9 cellular contexts compared by ENCODE assay signal in genomic region chr10:34816067-34817002, GRCh38. TPM values are rescaled to one million over a fixed set of nuclear protein-coding genes. Genes with fewer than 3 reads are reported as not detected.
DNase-seq lines count a peak whose midpoint lies in the region; ATAC-seq and TF ChIP-seq lines count a peak whose summit lies in the region.
"Had no signal": no experiment of that assay in that cellular context is flagged by ENCODE, and none has a peak within 500 bp of the region (broad histone marks: within the 10 kb centered on the region; RNA-seq: fewer than 3 reads in every experiment).

No MANE protein-coding gene starts in this region.

- CTCF ChIA-PET in BJ (lab: Yijun Ruan, JAX) (interaction anchor here (0.6 to 2.6 kb wide), 3 partner anchors 9 to 152 kb away, joined by 3 to 9 read pairs (median 6); no protein-coding TSS in a partner anchor), mammary epithelial cell (lab: Charles Lee; ENCODE audit: low non-redundant PET) (interaction anchor here (0.6 to 0.7 kb wide), 2 partner anchors 72 to 89 kb away, joined by 3 read pairs; no protein-coding TSS in a partner anchor)

- BruUV-seq in mammary epithelial cell (replicated peaks; lab: Mats Ljungman, UMichigan) = no TSS peak

- H3K9ac ChIP-seq in mammary epithelial cell (ENCODE audit: insufficient read depth, low read length) = no peak overlapping the region

- peak overlapping the region; percentile 71 for H2AFZ ChIP-seq in mammary epithelial cell (ENCODE audit: low read depth, low read length)

- peaks cover 31% of the 10 kb centered on the region for H3K79me2 ChIP-seq in mammary epithelial cell (ENCODE audit: insufficient read depth, low read length)

- TF ChIP-seq RAD21 in Ishikawa (IDR thresholded peaks at IDR 0.05; ENCODE audit: low read depth) = 0 out of 2 replicates have a peak, but pooled peaks have one; percentile 10

- H3K4me3 ChIP-seq in BJ (ENCODE audit: low read depth, low read length) (peak overlapping the region; percentile 68), mammary epithelial cell (replicated peaks in 1 of 3; ENCODE audit: insufficient read depth in 1 of 3, low read depth in 2 of 3, low read length in 3 of 3) (peak overlapping the region; percentile 43 to 85 (median 81)), right lobe of liver (peak overlapping the region; percentile 55 to 96 (median 95)), upper lobe of right lung (peak overlapping the region; percentile 45)
- H3K4me3 ChIP-seq: lung had no signal

- intact Hi-C loops in mammary epithelial cell (cut with micrococcal nuclease) (loop anchor here (2.0 kb wide), 1 partner anchor 84 kb away; no protein-coding TSS in a partner anchor), right lobe of liver (cut with DNase I) (loop anchor here (10.0 kb wide), 1 partner anchor 92 kb away; no protein-coding TSS in a partner anchor), upper lobe of right lung (cut with DNase I) (no loop called here)

- ATAC-seq in right lobe of liver = peak in 3 of 4 donors; percentile 2 to 26 (median 13)
- peak; percentile 5 for ATAC-seq in upper lobe of right lung

- H3K27me3 ChIP-seq in BJ (ENCODE audit: control insufficient read depth, insufficient read depth, low read length) = no peaks in the 10 kb centered on the region
- no peaks in the 10 kb centered on the region for H3K27me3 ChIP-seq in mammary epithelial cell (ENCODE audit: insufficient read depth, low read length)
- no peaks in the 10 kb centered on the region for H3K27me3 ChIP-seq in right lobe of liver
- no peaks in the 10 kb centered on the region for H3K27me3 ChIP-seq in upper lobe of right lung

- H3K36me3 ChIP-seq in BJ (ENCODE audit: control insufficient read depth, insufficient read depth, low read length) (no peaks in the 10 kb centered on the region), mammary epithelial cell (ENCODE audit: insufficient read depth, low read length) (no peaks in the 10 kb centered on the region), right lobe of liver (no peaks in the 10 kb centered on the region), upper lobe of right lung (no peaks in the 10 kb centered on the region)

- no peaks in the 10 kb centered on the region for H4K20me1 ChIP-seq in mammary epithelial cell (ENCODE audit: insufficient read depth, low read length)

- dilution Hi-C loops in mammary epithelial cell (cut with HindIII; ENCODE audit: low sequenced_read_pairs) = no loop called here

- DNase-seq in BJ (ENCODE audit: low read depth) (no peak), mammary epithelial cell (no peak), right lobe of liver (no peak), upper lobe of right lung (no peak), COLO668 (lab: John Stamatoyannopoulos, UW; ENCODE audit: unreplicated experiment) (no peak), NK-92 (lab: John Stamatoyannopoulos, UW; ENCODE audit: unreplicated experiment) (no peak)
- no peak for DNase-seq in stimulated activated CD4-positive, alpha-beta T cell treated with anti-CD3 and anti-CD28 coated beads, Interleukin-4, amount 100 ng/mL, for 24 hours

- 19% methylated on average over 32 of the region's 34 CpGs for WGBS in mammary epithelial cell (ENCODE audit: low coverage, missing lambda C conversion rate)
- 6% methylated on average over 29 of the region's 34 CpGs for WGBS in right lobe of liver (ENCODE audit: insufficient coverage, low coverage, low lambda C conversion rate, missing lambda C conversion rate)

- H3K4me1 ChIP-seq in mammary epithelial cell (ENCODE audit: insufficient read depth, low read length) = peaks cover 26% of the 10 kb centered on the region
- peaks cover 0 to 21% (median 4%) of the 10 kb centered on the region in 4 donors for H3K4me1 ChIP-seq in right lobe of liver
- H3K4me1 ChIP-seq in upper lobe of right lung = peaks cover 13% of the 10 kb centered on the region

- in situ Hi-C loops in mammary epithelial cell (cut with MboI; ENCODE audit: low sequenced_read_pairs in 2 of 2) = no loop called here

- H3K4me2 ChIP-seq in mammary epithelial cell (ENCODE audit: insufficient read depth, low read depth, low read length) = peak overlapping the region; percentile 92

- TF ChIP-seq POLR2A in right lobe of liver (IDR thresholded peaks at IDR 0.05) = no peak

- TF ChIP-seq CTCF in BJ (IDR thresholded peaks at IDR 0.05; ENCODE audit: insufficient read depth, low read depth, low read length) = peak; percentile 19; the same call in 1 of the 2 replicates
- no peak for TF ChIP-seq CTCF in mammary epithelial cell (conservative IDR thresholded peaks at IDR 0.05 in 1 of 2, IDR thresholded peaks at IDR 0.05 in 1 of 2; ENCODE audit: extremely low read depth in 1 of 2, insufficient read depth in 1 of 2, low read depth in 1 of 2, low read length in 2 of 2)
- TF ChIP-seq CTCF in right lobe of liver (IDR thresholded peaks at IDR 0.05) = peak in 1 of 4 donors; percentile 10
- TF ChIP-seq CTCF in upper lobe of right lung (IDR thresholded peaks at IDR 0.05) = peak; percentile 5

- H3K27ac ChIP-seq in mammary epithelial cell (ENCODE audit: insufficient read depth, low read depth, low read length) (no peak overlapping the region), right lobe of liver (peak overlapping the region in 1 of 3 donors; percentile 40), upper lobe of right lung (no peak overlapping the region)

- H3K9me3 ChIP-seq in mammary epithelial cell (replicated peaks; ENCODE audit: insufficient read depth, low read length) = no peaks in the 10 kb centered on the region
- no peaks in the 10 kb centered on the region for H3K9me3 ChIP-seq in right lobe of liver
- H3K9me3 ChIP-seq in upper lobe of right lung = no peaks in the 10 kb centered on the region

- POLR2A ChIA-PET in BJ (lab: Charles Lee) = no interaction called here

- no peak for TF ChIP-seq EP300 in Ishikawa (IDR thresholded peaks at IDR 0.05; ENCODE audit: borderline replicate concordance)

TF ChIP-seq in Ishikawa, 13 proteins besides CTCF, POLR2A, EP300 and RAD21:
- TF ChIP-seq MAX (IDR thresholded peaks at IDR 0.05) (peak; percentile 65), FOXM1 (IDR thresholded peaks at IDR 0.05; ENCODE audit: borderline replicate concordance, low read depth) (no peak)

RNA-seq across cellular contexts. Expression of gene PARD3, which starts 1.2 kb away (rescaled TPM):
- 17.7 and 25.4 TPM in 2 replicates for polyA plus RNA-seq in BJ (2011; rRNA removed)
- 22.1 and 25.6 TPM in 2 replicates for polyA minus RNA-seq in BJ (2011; rRNA and poly(A)+ RNA removed)
- total RNA-seq in mammary epithelial cell = 10 to 100 TPM; 47.1 to 58.7 TPM
- 32.1 TPM for polyA plus RNA-seq in mammary epithelial cell
- 48.8 TPM for polyA minus RNA-seq in mammary epithelial cell
- 10 to 100 TPM; 19.1 to 27.8 (median 22.0) TPM for total RNA-seq in right lobe of liver
- total RNA-seq in upper lobe of right lung = 38.5 TPM

Comparison
In these comparisons a context has a peak if more than half of its experiments do, and no peak if none do; other contexts are left out.
1. H3K4me3 ChIP-seq: peak in every context shown above with its lines; median percentile 95 in right lobe of liver; 81 in mammary epithelial cell; 68 in BJ; 45 in upper lobe of right lung.
2. CTCF ChIP-seq: peak in BJ (single experiment) and upper lobe of right lung (single experiment); none in mammary epithelial cell (0 of 2).